ENCODE assay signal across 1 cellular context in genomic region chr21:36070999-36071398, GRCh38.
TF ChIP-seq lines count a peak whose summit lies in the region.

No MANE protein-coding gene starts in this region.

TF ChIP-seq in GM12878, 131 proteins besides CTCF, POLR2A, EP300 and RAD21 (continued from another document):
- no peak for TF ChIP-seq ZBTB4 (CRISPR knock-in tag; IDR thresholded peaks at IDR 0.05)
- TF ChIP-seq SREBF1 (IDR thresholded peaks at IDR 0.05; ENCODE audit: low read length), result no peak
- TF ChIP-seq RELA (IDR thresholded peaks at IDR 0.05; ENCODE audit: borderline replicate concordance, partially characterized antibody), result no peak
TF ChIP-seq in GM12878: peak in this region for 0.
